Comparison of ENCODE assay signal across 1 cellular context in genomic region chr4:82776925-82777542, GRCh38.
TF ChIP-seq lines count a peak whose summit lies in the region.

No MANE protein-coding gene starts in this region.

TF ChIP-seq in GM23338, 12 proteins besides CTCF, POLR2A, EP300 and RAD21:
- TF ChIP-seq STAT1 (IDR thresholded peaks at IDR 0.05; ENCODE audit: unreplicated experiment) (no peak), ETS1 (IDR thresholded peaks at IDR 0.05) (no peak)
